Comparison of ENCODE assay signal across 8 cellular contexts in the genomic region with DNA sequence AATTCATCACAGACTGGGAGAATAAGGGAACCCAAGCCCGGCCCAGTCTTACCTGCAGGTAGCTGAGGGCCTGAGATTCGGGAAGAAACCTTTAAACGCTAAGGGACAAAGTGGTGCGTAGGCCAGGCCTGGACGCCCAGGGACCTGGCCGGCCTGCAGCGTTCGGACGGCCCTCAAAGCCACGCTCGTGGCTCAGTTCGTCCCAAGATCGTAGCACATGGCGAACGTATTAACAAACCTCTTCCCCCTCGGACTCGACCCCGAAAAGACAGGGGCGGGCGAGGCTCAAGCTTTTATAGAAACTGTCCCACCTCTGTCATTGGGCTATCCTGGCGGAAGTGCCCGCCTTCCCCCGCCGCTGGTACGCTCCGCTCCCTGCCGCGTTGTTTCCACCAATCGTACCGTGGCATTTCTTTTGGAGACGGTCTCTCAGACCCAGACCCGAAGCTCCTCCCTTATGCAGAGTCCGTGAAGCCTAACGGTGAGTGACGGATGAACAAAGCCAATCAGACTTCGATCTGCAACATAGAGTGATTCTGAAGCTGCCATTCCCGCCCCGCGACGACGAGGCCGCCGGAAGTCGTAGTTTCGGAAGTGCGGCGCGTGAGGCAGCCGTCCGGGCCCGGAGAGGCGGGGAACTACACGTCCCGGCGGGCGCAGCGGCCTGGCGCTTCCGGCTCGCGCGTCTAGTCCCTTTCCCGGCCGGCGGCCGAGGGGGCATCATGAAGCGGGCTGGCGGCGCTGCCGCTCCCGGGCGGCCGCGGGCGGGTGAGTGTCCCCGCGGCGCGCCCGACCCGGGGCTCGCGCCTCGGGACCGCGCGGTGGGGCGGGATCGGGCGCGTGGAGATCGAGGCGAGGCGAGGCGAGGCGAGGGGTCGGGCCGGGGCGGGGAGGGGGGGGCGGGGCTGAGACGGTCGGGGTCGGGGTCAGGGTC. TPM values are rescaled to one million over a fixed set of nuclear protein-coding genes. Genes with fewer than 3 reads are reported as not detected.
DNase-seq lines count a peak whose midpoint lies in the region; ATAC-seq and TF ChIP-seq lines count a peak whose summit lies in the region.

A gene (plus strand): TSS at position 692 of the 934 bp plus-strand sequence. CDS start 8,139 bp downstream, outside the sequence.

- H4K20me1 ChIP-seq in OCI-LY1 (ENCODE audit: insufficient read depth, low read length), result no peaks in the 10 kb centered on the region

- peak within 1 kb of the TSS; percentile 98 for H3K4me2 ChIP-seq in OCI-LY1 (ENCODE audit: low read length)

- H3K36me3 Mint-ChIP-seq in Calu3 (ENCODE audit: insufficient read depth, unreplicated experiment), result peaks cover 82% of the 10 kb centered on the region

- TF ChIP-seq CTCF in Calu3 (IDR thresholded peaks at IDR 0.05; ENCODE audit: unreplicated experiment), result no peak
- no peak for TF ChIP-seq CTCF in OCI-LY1 (IDR thresholded peaks at IDR 0.05; ENCODE audit: low read length)

- under 1% methylated on average over 89 of the region's 103 CpGs for WGBS in HUES64

- BruUV-seq in Calu3 (replicated peaks; lab: Mats Ljungman, UMichigan), result no TSS peak

- DNase-seq in Calu3, result peak; percentile 99
- DNase-seq in activated CD8-positive, alpha-beta memory T cell treated with anti-CD3 and anti-CD28 coated beads, Interleukin-2, amount 50 U/mL, for 4 hours, result peak; percentile 96
- peak; percentile 100 for DNase-seq in mesenteric fat pad (ENCODE audit: low spot score)
- DNase-seq in stimulated activated CD8-positive, alpha-beta memory T cell treated with anti-CD3 and anti-CD28 coated beads, Interleukin-15, amount 100 ng/mL, for 24 hours (ENCODE audit: low read depth), result peak; percentile 86

- peak within 1 kb of the TSS; percentile 100 for H3K27ac Mint-ChIP-seq in Calu3 (ENCODE audit: unreplicated experiment)

- peaks cover 51% of the 10 kb centered on the region for H3K4me1 Mint-ChIP-seq in Calu3 (ENCODE audit: low read depth, unreplicated experiment)

- H3K4me3 ChIP-seq in HUES64 (ENCODE audit: low read length), result peak within 1 kb of the TSS; percentile 94
- H3K4me3 ChIP-seq in OCI-LY1 (ENCODE audit: low read depth, low read length, poor library complexity, severe bottlenecking), result peak within 1 kb of the TSS; percentile 85

- CTCF ChIA-PET in Calu3 (lab: Charles Lee), result interaction anchor here (0.6 to 1.9 kb wide), 9 partner anchors 9 to 188 kb away, joined by 3 to 6 read pairs (median 3); a partner anchor contains a TSS

- peak; percentile 86 for ATAC-seq in GM21447 (IDR thresholded peaks at IDR 0.05; ENCODE audit: unreplicated experiment)

- H3K36me3 ChIP-seq in HUES64 (ENCODE audit: insufficient read depth, low read length) (peaks cover 35% of the 10 kb centered on the region), OCI-LY1 (ENCODE audit: insufficient read depth, low read length) (peaks cover 43% of the 10 kb centered on the region)

- no peaks in the 10 kb centered on the region for H3K9me3 Mint-ChIP-seq in Calu3 (ENCODE audit: low read depth, unreplicated experiment)

- intact Hi-C loops in Calu3 (cut with micrococcal nuclease; ENCODE audit: unreplicated experiment), result no loop called here

- peaks cover 13% of the 10 kb centered on the region for H3K27me3 Mint-ChIP-seq in Calu3 (ENCODE audit: unreplicated experiment)

- peak within 1 kb of the TSS; percentile 89 for H3K4me3 Mint-ChIP-seq in Calu3 (ENCODE audit: low read depth, unreplicated experiment)

- no peaks in the 10 kb centered on the region for H3K27me3 ChIP-seq in HUES64 (ENCODE audit: insufficient read depth, low read length)
- H3K27me3 ChIP-seq in OCI-LY1 (ENCODE audit: insufficient read depth, low read length), result no peaks in the 10 kb centered on the region

- H3F3A ChIP-seq in OCI-LY1 (ENCODE audit: insufficient read depth, low read length), result 0 out of 2 replicates have a peak, but pooled peaks cover 5% of the 10 kb centered on the region

- H3K79me2 ChIP-seq in OCI-LY1 (ENCODE audit: insufficient read depth, low read length), result peaks cover 11% of the 10 kb centered on the region; the same call in 1 of the 2 replicates

- peak within 1 kb of the TSS; percentile 100 for H3K9ac ChIP-seq in HUES64 (ENCODE audit: low read depth, low read length)
- H3K9ac ChIP-seq in OCI-LY1 (ENCODE audit: low read length), result peak within 1 kb of the TSS; percentile 82

- H3K27ac ChIP-seq in HUES64 (ENCODE audit: low read depth, low read length), result peak within 1 kb of the TSS; percentile 93
- H3K27ac ChIP-seq in OCI-LY1 (ENCODE audit: low read depth, low read length, poor library complexity, severe bottlenecking), result peak within 1 kb of the TSS; percentile 46

- H3K4me1 ChIP-seq in HUES64 (ENCODE audit: insufficient read depth, low read length) (peaks cover 19% of the 10 kb centered on the region), OCI-LY1 (ENCODE audit: insufficient read depth, low read length, severe bottlenecking) (peaks cover 77% of the 10 kb centered on the region)

- no peak within 1 kb of the TSS for H2AFZ ChIP-seq in OCI-LY1 (ENCODE audit: low read length)

- in situ Hi-C loops in endometrial microvascular endothelial cells (cut with HindIII; ENCODE audit: inconsistent ontology term, low pct_unique_long_range_greater_than_20kb, low sequenced_read_pairs), result loop anchor here (25.0 kb wide), 1 partner anchor 118 kb away; a partner anchor contains a TSS

- no peaks in the 10 kb centered on the region for H3K9me3 ChIP-seq in HUES64 (ENCODE audit: insufficient read depth, low read depth, low read length)
- H3K9me3 ChIP-seq in OCI-LY1 (ENCODE audit: low read length), result no peaks in the 10 kb centered on the region

- H3K9me2 ChIP-seq in OCI-LY1 (ENCODE audit: low read depth, low read length), result no peaks in the 10 kb centered on the region

RNA-seq across cellular contexts. Expression of the gene that starts here (rescaled TPM):
- total RNA-seq in Calu3 (2022) (118 and 127 TPM in 2 replicates), endometrial microvascular endothelial cells (ENCODE audit: inconsistent ontology term) (87.3 TPM), mesenteric fat pad (63.5 TPM)
- polyA plus RNA-seq in HUES64 (2013, experiment 1 of 2), result 59.5 TPM
- 62.1 TPM for polyA plus RNA-seq in HUES64 (2013, experiment 2 of 2)

Comparison
In these comparisons a context has a peak if more than half of its experiments do, and no peak if none do; other contexts are left out.
1. Peak in every context shown above with its lines: DNase-seq, ATAC-seq, H3K4me3 ChIP-seq and H3K27ac ChIP-seq.